10 cellular contexts compared by ENCODE assay signal in the genomic region with DNA sequence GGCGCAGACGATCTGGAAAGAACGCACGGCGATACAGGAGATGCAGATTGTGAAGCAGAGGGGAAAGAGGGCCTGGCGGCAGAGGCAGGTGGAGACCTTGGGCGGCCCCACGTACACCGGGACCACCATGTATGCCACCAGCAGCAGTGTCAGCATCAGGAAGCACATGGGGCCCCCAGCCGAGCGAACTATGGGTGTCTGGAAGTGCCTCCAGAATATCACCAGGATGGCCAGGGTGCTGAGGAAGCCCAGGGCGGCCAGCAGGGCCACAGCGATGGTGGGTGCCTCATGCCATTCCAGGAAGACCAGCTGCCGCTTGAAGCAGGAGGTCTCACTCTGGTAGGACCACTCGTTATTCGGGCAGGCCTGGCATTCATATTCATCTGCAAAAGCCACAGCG. TPM values are rescaled to one million over a fixed set of nuclear protein-coding genes. Genes with fewer than 3 reads are reported as not detected.
"Had no signal": no experiment of that assay in that cellular context is flagged by ENCODE, and none has a peak within 500 bp of the region (broad histone marks: within the 10 kb centered on the region; RNA-seq: fewer than 3 reads in every experiment).

No MANE protein-coding gene starts in this region.

- H3K4me3 ChIP-seq: GM23248, GM23338, HAP-1 had no signal

- H3K4me2 ChIP-seq: GM23338 had no signal

- H3K4me1 ChIP-seq: HAP-1 had no signal

- DNase-seq: GM23248, GOT3, H7, H9, HCEC 1CT, HFFc6 had no signal

- H3K9ac ChIP-seq: GM23248 had no signal

- H2AFZ ChIP-seq: GM23248, GM23338 had no signal

- H3K27ac ChIP-seq: GM23248 had no signal

- H3K36me3 ChIP-seq: HAP-1 had no signal

- FAIRE-seq: H54 had no signal

- H3K9me3 ChIP-seq: HAP-1 had no signal

RNA-seq across cellular contexts. Expression of a gene that starts 19.3 kb away (rescaled TPM):
- total RNA-seq: GM23248, GM23338, H4, H9, HFFc6 had no signal
- polyA plus RNA-seq: GM23248, GM23338 had no signal
